ENCODE assay signal across 9 cellular contexts in the genomic region with DNA sequence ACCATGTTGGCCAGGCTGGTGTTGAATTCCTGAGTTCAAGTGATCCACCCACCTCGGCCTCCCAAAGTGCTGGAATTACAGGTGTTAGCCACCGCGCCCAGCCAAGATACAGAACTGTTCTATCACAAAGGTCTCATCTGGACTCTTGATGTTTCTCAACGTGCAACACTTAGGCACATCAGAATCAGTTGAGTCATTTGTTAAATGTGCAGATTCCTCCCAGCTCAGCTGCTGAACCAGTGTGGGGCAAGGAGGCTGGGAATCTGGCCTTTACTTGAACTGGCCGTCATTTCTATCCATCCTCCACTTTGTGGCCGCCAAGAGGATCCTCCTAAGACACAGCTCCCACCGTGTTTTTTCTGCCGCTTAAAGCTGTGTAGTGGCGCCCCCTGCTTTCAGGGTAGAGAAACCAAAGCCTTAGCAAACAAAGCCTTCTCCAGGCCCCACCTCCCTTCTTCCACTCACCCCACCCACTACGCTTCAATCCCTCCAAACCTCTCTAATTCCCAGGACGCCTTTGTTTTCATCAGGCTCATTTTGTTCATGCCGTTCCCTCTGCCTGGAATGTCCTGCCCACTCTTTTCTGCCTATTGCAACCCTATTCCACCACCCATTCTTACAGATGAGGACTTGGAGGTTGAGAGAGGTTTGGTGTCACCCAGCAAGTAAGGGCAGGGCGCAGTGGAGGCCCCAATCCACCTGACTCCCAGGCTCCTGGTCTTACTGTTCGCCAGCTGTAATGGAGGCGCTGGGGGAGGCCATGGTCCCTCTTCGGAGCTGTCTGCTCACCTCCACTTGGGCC. TPM values are rescaled to one million over a fixed set of nuclear protein-coding genes. Genes with fewer than 3 reads are reported as not detected.
DNase-seq lines count a peak whose midpoint lies in the region; ATAC-seq and TF ChIP-seq lines count a peak whose summit lies in the region.
"Had no signal": no experiment of that assay in that cellular context is flagged by ENCODE, and none has a peak within 500 bp of the region (broad histone marks: within the 10 kb centered on the region; RNA-seq: fewer than 3 reads in every experiment).

No MANE protein-coding gene starts in this region.

- H3K4me3 ChIP-seq in HFF-Myc (replicated peaks; ENCODE audit: low read depth, low read length) (no peak overlapping the region), left ventricle myocardium inferior (peak overlapping the region; percentile 71)

- H3K27ac ChIP-seq in VCaP (no peak overlapping the region), left ventricle myocardium inferior (replicated peaks) (peak overlapping the region; percentile 93)
- H3K27ac ChIP-seq: HL-60 had no signal

- intact Hi-C loops in CD14-positive monocyte (cut with micrococcal nuclease): no loop called here
- intact Hi-C loops in left ventricle myocardium inferior (cut with micrococcal nuclease): no loop called here

- H3K4me1 ChIP-seq in left ventricle myocardium inferior: peaks cover 33% of the 10 kb centered on the region

- H3K36me3 ChIP-seq in left ventricle myocardium inferior: no peaks in the 10 kb centered on the region

- no peaks in the 10 kb centered on the region for H3K9me3 ChIP-seq in left ventricle myocardium inferior (replicated peaks)

- no peaks in the 10 kb centered on the region for H3K36me3 Mint-ChIP-seq in CD14-positive monocyte

- H3K9me3 Mint-ChIP-seq in CD14-positive monocyte: peaks cover 0 to 10% (median 0%) of the 10 kb centered on the region in 7 donors

- DNase-seq in CD14-positive monocyte (ENCODE audit: low spot score) (no peak), HFF-Myc (ENCODE audit: extremely low read depth, low read depth) (no peak), left ventricle myocardium inferior (no peak)
- DNase-seq in stimulated activated CD8-positive, alpha-beta memory T cell treated with anti-CD3 and anti-CD28 coated beads, Interleukin-4, amount 100 ng/mL, for 48 hours: peak; percentile 69
- no peak for DNase-seq in central memory CD4-positive, alpha-beta T cell

- TF ChIP-seq CTCF in CD14-positive monocyte (IDR thresholded peaks at IDR 0.05) (peak; percentile 41), HFF-Myc (IDR thresholded peaks at IDR 0.05; ENCODE audit: low read depth, low read length, missing control alignments) (peak; percentile 51), VCaP (conservative IDR thresholded peaks at IDR 0.05) (0 out of 2 replicates have a peak, but pooled peaks have one; percentile 26), left ventricle myocardium inferior (IDR thresholded peaks at IDR 0.05; ENCODE audit: borderline replicate concordance) (peak; percentile 46)

- H3K4me3 Mint-ChIP-seq in CD14-positive monocyte: peak overlapping the region in 1 of 2 donors; percentile 63

- peaks cover 37% of the 10 kb centered on the region for H3K27me3 ChIP-seq in left ventricle myocardium inferior (ENCODE audit: low read depth)

- ATAC-seq in GM19035 (IDR thresholded peaks at IDR 0.05; ENCODE audit: unreplicated experiment) (no peak), HG03175 (IDR thresholded peaks at IDR 0.05; ENCODE audit: unreplicated experiment) (no peak)

- no peak overlapping the region for H3K27ac Mint-ChIP-seq in CD14-positive monocyte

- H3K27me3 Mint-ChIP-seq in CD14-positive monocyte (ENCODE audit: low read depth in 3 of 3): peaks cover 6 to 42% (median 32%) of the 10 kb centered on the region in 3 donors

- H3K4me1 Mint-ChIP-seq in CD14-positive monocyte: no peaks in the 10 kb centered on the region

RNA-seq across cellular contexts. Expression of gene SPEG, which starts 0.8 kb away (rescaled TPM):
- polyA plus RNA-seq in CD14-positive monocyte: not detected
- 145 TPM for total RNA-seq in left ventricle myocardium inferior

RNA-seq across cellular contexts. Expression of gene DES, which starts 15.7 kb away (rescaled TPM):
- 1 to 10 TPM; 2.4 TPM for polyA plus RNA-seq in CD14-positive monocyte
- 15,954 TPM for total RNA-seq in left ventricle myocardium inferior

RNA-seq across cellular contexts. Expression of gene DNPEP, which starts 46.2 kb away (rescaled TPM):
- 10 to 100 TPM; 51.6 to 60.6 TPM for polyA plus RNA-seq in CD14-positive monocyte
- total RNA-seq in left ventricle myocardium inferior: 73.0 TPM
